ENCODE assay signal across 9 cellular contexts in the genomic region with DNA sequence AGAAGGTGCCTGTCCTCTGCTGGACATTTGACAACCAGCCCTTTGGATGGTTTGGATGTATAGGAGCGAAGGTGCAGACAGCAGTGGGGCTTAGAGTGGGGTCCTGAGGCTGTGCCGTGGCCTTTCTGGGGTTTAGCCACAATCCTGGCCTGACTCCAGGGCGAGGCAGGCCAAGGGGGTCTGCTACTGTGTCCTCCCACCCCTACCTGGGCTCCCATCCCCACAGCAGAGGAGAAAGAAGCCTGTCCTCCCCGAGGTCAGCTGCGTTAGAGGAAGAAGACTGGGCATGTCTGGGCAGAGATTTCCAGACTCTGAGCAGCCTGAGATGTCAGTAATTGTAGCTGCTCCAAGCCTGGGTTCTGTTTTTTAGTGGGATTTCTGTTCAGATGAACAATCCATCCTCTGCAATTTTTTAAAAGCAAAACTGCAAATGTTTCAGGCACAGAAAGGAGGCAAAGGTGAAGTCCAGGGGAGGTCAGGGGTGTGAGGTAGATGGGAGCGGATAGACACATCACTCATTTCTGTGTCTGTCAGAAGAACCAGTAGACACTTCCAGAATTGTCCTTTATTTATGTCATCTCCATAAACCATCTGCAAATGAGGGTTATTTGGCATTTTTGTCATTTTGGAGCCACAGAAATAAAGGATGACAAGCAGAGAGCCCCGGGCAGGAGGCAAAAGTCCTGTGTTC. TPM values are rescaled to one million over a fixed set of nuclear protein-coding genes. Genes with fewer than 3 reads are reported as not detected.
DNase-seq lines count a peak whose midpoint lies in the region; ATAC-seq and TF ChIP-seq lines count a peak whose summit lies in the region.
"Had no signal": no experiment of that assay in that cellular context is flagged by ENCODE, and none has a peak within 500 bp of the region (broad histone marks: within the 10 kb centered on the region; RNA-seq: fewer than 3 reads in every experiment).

No MANE protein-coding gene starts in this region.

- no peak for ATAC-seq in HCT116
- no peak for ATAC-seq in stimulated activated memory B cell treated with anti-CD40 and anti-IgM and Interleukin-4, amounts not matched to agents 10 μg/mL and 1 μg/mL and 100 μg/mL, for 72 hours
- no peak for ATAC-seq in HG03469 (IDR thresholded peaks at IDR 0.05; ENCODE audit: unreplicated experiment)

- H3K27ac ChIP-seq in HCT116 (ENCODE audit: low read depth, low read length) (peak overlapping the region; percentile 64), VCaP (peak overlapping the region; percentile 76), left ventricle myocardium inferior (replicated peaks) (peak overlapping the region; percentile 99)
- H3K27ac ChIP-seq: KMS-11 had no signal

- TF ChIP-seq RAD21 in HCT116 (IDR thresholded peaks at IDR 0.05; ENCODE audit: low read depth) = no peak

- no peaks in the 10 kb centered on the region for H3K36me3 ChIP-seq in HCT116 (ENCODE audit: control insufficient read depth in 1 of 2, insufficient read depth in 2 of 2, low read length in 2 of 2)
- no peaks in the 10 kb centered on the region for H3K36me3 ChIP-seq in left ventricle myocardium inferior

- peak overlapping the region; percentile 20 for H3K4me3 Mint-ChIP-seq in stimulated activated memory B cell treated with anti-CD40 and anti-IgM and Interleukin-4, amounts not matched to agents 10 μg/mL and 1 μg/mL and 100 μg/mL, for 72 hours

- intact Hi-C loops in HCT116 (cut with micrococcal nuclease) (no loop called here), left ventricle myocardium inferior (cut with micrococcal nuclease) (no loop called here)

- peak overlapping the region; percentile 100 for H3K27ac Mint-ChIP-seq in stimulated activated memory B cell treated with anti-CD40 and anti-IgM and Interleukin-4, amounts not matched to agents 10 μg/mL and 1 μg/mL and 100 μg/mL, for 72 hours

- no peaks in the 10 kb centered on the region for H3K9me3 Mint-ChIP-seq in stimulated activated memory B cell treated with anti-CD40 and anti-IgM and Interleukin-4, amounts not matched to agents 10 μg/mL and 1 μg/mL and 100 μg/mL, for 72 hours

- H3K4me1 Mint-ChIP-seq in stimulated activated memory B cell treated with anti-CD40 and anti-IgM and Interleukin-4, amounts not matched to agents 10 μg/mL and 1 μg/mL and 100 μg/mL, for 72 hours = peaks cover 53% of the 10 kb centered on the region

- no peaks in the 10 kb centered on the region for H3K9me2 ChIP-seq in HCT116 (ENCODE audit: insufficient read depth)

- no peak overlapping the region for H3K4me3 ChIP-seq in HCT116 (replicated peaks in 1 of 2; ENCODE audit: low read depth in 1 of 2, low read length in 2 of 2)
- H3K4me3 ChIP-seq in left ventricle myocardium inferior = peak overlapping the region; percentile 98

- peaks cover 48 to 62% of the 10 kb centered on the region in 2 experiments for H3K4me1 ChIP-seq in HCT116 (ENCODE audit: control insufficient read depth in 1 of 2, insufficient read depth in 2 of 2, low read length in 2 of 2)
- H3K4me1 ChIP-seq in left ventricle myocardium inferior = peaks cover 58% of the 10 kb centered on the region

- H3K27me3 ChIP-seq in HCT116 (ENCODE audit: insufficient read depth, low read length) (no peaks in the 10 kb centered on the region), left ventricle myocardium inferior (ENCODE audit: low read depth) (no peaks in the 10 kb centered on the region)

- peaks cover 34% of the 10 kb centered on the region for H3K79me2 ChIP-seq in HCT116 (ENCODE audit: insufficient read depth, low read length)

- H3K9ac ChIP-seq in HCT116 (ENCODE audit: low read length) = no peak overlapping the region
- H3K9ac ChIP-seq: KMS-11 had no signal

- H3K27me3 Mint-ChIP-seq in stimulated activated memory B cell treated with anti-CD40 and anti-IgM and Interleukin-4, amounts not matched to agents 10 μg/mL and 1 μg/mL and 100 μg/mL, for 72 hours = no peaks in the 10 kb centered on the region

- H3K4me2 ChIP-seq in HCT116 (ENCODE audit: low read length) = peak overlapping the region; percentile 97

- peaks cover 4% of the 10 kb centered on the region; the same call in 1 of the 2 replicates for H4K20me1 ChIP-seq in HCT116 (ENCODE audit: insufficient read depth)

- RAD21 ChIA-PET in HCT116 (lab: Charles Lee; ENCODE audit: low non-redundant PET in 1 of 2, low total read pairs in 2 of 2, uncharacterized antibody in 2 of 2, unreplicated experiment in 2 of 2) = no interaction called here

- no TSS peak for BruUV-seq in HCT116 (replicated peaks; lab: Mats Ljungman, UMichigan)

- peaks cover 17% of the 10 kb centered on the region for H3K36me3 Mint-ChIP-seq in stimulated activated memory B cell treated with anti-CD40 and anti-IgM and Interleukin-4, amounts not matched to agents 10 μg/mL and 1 μg/mL and 100 μg/mL, for 72 hours

- H2AFZ ChIP-seq in HCT116 (ENCODE audit: low read depth, low read length, poor library complexity, severe bottlenecking) = no peak overlapping the region

- DNase-seq in HCT116 (ENCODE audit: low read depth, low spot score) (no peak), left ventricle myocardium inferior (no peak), NCI-H2029 treated with DMSO at 0.1 percent for 48 hours (lab: John Stamatoyannopoulos, UW) (no peak), NCI-H1930 (lab: John Stamatoyannopoulos, UW) (no peak)
- DNase-seq: stimulated activated CD8-positive, alpha-beta memory T cell treated with anti-CD3 and anti-CD28 coated beads, Interleukin-4, amount 100 ng/mL, for 48 hours had no signal

- CTCF ChIA-PET in HCT116 (lab: Charles Lee) = interaction anchor here (1.1 kb wide), 1 partner anchor 10 kb away, joined by 4 read pairs; no protein-coding TSS in a partner anchor

- POLR2A ChIA-PET in HCT116 (lab: Charles Lee) = interaction anchor here (1.5 to 6.3 kb wide), 2 partner anchors 11 to 47 kb away, joined by 3 to 119 read pairs; no protein-coding TSS in a partner anchor

- TF ChIP-seq CTCF in HCT116 (IDR thresholded peaks at IDR 0.05 in 2 of 3, conservative IDR thresholded peaks at IDR 0.05 in 1 of 3; ENCODE audit: borderline replicate concordance in 1 of 3, insufficient read depth in 1 of 3, low read depth in 2 of 3, low read length in 2 of 3) (no peak), VCaP (conservative IDR thresholded peaks at IDR 0.05) (no peak), left ventricle myocardium inferior (IDR thresholded peaks at IDR 0.05; ENCODE audit: borderline replicate concordance) (no peak)

- no peak for TF ChIP-seq POLR2A in HCT116 (IDR thresholded peaks at IDR 0.05; ENCODE audit: borderline replicate concordance, extremely low read depth, insufficient read depth, insufficient read length)

- H3K9me3 ChIP-seq in HCT116 (ENCODE audit: control insufficient read depth in 1 of 2, insufficient read depth in 1 of 2, low read depth in 1 of 2, low read length in 2 of 2) (no peaks in the 10 kb centered on the region), left ventricle myocardium inferior (replicated peaks) (no peaks in the 10 kb centered on the region)

TF ChIP-seq in HCT116, 20 proteins besides CTCF, POLR2A, EP300 and RAD21 (continues in another document):
- TF ChIP-seq EZH2 (IDR thresholded peaks at IDR 0.05) (no peak), YY1 (IDR thresholded peaks at IDR 0.05; ENCODE audit: extremely low read depth, insufficient replicate concordance, low read depth, low read length) (no peak), ZFX (IDR thresholded peaks at IDR 0.05) (no peak), SRF (IDR thresholded peaks at IDR 0.05; ENCODE audit: low read depth) (no peak), ELF1 (IDR thresholded peaks at IDR 0.05; ENCODE audit: borderline replicate concordance, low read depth) (no peak)
- TF ChIP-seq, protein P1, sequence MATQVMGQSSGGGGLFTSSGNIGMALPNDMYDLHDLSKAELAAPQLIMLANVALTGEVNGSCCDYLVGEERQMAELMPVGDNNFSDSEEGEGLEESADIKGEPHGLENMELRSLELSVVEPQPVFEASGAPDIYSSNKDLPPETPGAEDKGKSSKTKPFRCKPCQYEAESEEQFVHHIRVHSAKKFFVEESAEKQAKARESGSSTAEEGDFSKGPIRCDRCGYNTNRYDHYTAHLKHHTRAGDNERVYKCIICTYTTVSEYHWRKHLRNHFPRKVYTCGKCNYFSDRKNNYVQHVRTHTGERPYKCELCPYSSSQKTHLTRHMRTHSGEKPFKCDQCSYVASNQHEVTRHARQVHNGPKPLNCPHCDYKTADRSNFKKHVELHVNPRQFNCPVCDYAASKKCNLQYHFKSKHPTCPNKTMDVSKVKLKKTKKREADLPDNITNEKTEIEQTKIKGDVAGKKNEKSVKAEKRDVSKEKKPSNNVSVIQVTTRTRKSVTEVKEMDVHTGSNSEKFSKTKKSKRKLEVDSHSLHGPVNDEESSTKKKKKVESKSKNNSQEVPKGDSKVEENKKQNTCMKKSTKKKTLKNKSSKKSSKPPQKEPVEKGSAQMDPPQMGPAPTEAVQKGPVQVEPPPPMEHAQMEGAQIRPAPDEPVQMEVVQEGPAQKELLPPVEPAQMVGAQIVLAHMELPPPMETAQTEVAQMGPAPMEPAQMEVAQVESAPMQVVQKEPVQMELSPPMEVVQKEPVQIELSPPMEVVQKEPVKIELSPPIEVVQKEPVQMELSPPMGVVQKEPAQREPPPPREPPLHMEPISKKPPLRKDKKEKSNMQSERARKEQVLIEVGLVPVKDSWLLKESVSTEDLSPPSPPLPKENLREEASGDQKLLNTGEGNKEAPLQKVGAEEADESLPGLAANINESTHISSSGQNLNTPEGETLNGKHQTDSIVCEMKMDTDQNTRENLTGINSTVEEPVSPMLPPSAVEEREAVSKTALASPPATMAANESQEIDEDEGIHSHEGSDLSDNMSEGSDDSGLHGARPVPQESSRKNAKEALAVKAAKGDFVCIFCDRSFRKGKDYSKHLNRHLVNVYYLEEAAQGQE (IDR thresholded peaks at IDR 0.05; ENCODE audit: low read depth) = no peak
- TF ChIP-seq, protein P2, sequence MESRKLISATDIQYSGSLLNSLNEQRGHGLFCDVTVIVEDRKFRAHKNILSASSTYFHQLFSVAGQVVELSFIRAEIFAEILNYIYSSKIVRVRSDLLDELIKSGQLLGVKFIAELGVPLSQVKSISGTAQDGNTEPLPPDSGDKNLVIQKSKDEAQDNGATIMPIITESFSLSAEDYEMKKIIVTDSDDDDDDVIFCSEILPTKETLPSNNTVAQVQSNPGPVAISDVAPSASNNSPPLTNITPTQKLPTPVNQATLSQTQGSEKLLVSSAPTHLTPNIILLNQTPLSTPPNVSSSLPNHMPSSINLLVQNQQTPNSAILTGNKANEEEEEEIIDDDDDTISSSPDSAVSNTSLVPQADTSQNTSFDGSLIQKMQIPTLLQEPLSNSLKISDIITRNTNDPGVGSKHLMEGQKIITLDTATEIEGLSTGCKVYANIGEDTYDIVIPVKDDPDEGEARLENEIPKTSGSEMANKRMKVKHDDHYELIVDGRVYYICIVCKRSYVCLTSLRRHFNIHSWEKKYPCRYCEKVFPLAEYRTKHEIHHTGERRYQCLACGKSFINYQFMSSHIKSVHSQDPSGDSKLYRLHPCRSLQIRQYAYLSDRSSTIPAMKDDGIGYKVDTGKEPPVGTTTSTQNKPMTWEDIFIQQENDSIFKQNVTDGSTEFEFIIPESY (IDR thresholded peaks at IDR 0.05; ENCODE audit: extremely low read depth, insufficient replicate concordance, low read length) = no peak

RNA-seq across cellular contexts. Expression of a gene that starts 1.3 kb away (rescaled TPM):
- total RNA-seq in HCT116 (2021; ENCODE audit: unreplicated experiment) = 179 TPM
- polyA plus RNA-seq in HCT116 (2012) = 218 and 229 TPM in 2 replicates
- total RNA-seq in left ventricle myocardium inferior = 67.2 TPM

RNA-seq across cellular contexts. Expression of a gene that starts 20.4 kb away (rescaled TPM):
- total RNA-seq in HCT116 (2021; ENCODE audit: unreplicated experiment) (0.05 TPM), left ventricle myocardium inferior (0.05 TPM)
- 0.02 and 0.03 TPM in 2 replicates for polyA plus RNA-seq in HCT116 (2012)
